24 cellular contexts compared by ENCODE assay signal in genomic region chr6:37544530-37544929, GRCh38.
"Had no signal": no experiment of that assay in that cellular context is flagged by ENCODE, and none has a peak within 500 bp of the region (broad histone marks: within the 10 kb centered on the region; RNA-seq: fewer than 3 reads in every experiment).

No MANE protein-coding gene starts in this region.

- H3K27ac Mint-ChIP-seq: activated T-cell treated with anti-CD3 and anti-CD28 coated beads, Interleukin-2, amount 50 U/mL, for 72 hours; dendritic cell treated with granulocyte-macrophage colony-stimulating factor and Interleukin-4, amounts not matched to agents 40 ng/mL and 50 ng/mL, for 4 days; T-helper 1 cell treated with Interleukin-12 subunit alpha and Interleukin-12 subunit beta and Interleukin-4 antibody, amounts not matched to agents 30 μg/mL and 1 μg/mL, for 36 hours had no signal

- H3K4me3 ChIP-seq: hepatocyte, lower lobe of right lung, pancreas, transverse colon had no signal

- H3K9me3 ChIP-seq: lower lobe of right lung, neutrophil, pancreas, transverse colon had no signal

- DNase-seq: activated CD4-positive, alpha-beta T cell treated with anti-CD3 and anti-CD28 coated beads for 4 hours; activated CD4-positive, alpha-beta T cell treated with anti-CD3 and anti-CD28 coated beads, Interleukin-2, amount 50 U/mL, for 48 hours; activated CD4-positive, CD25-positive, alpha-beta regulatory T cell; activated effector memory CD4-positive, alpha-beta T cell treated with anti-CD3 and anti-CD28 coated beads, Interleukin-2, amount 50 U/mL, for 16 hours; activated naive CD4-positive, alpha-beta T cell treated with anti-CD3 and anti-CD28 coated beads, Interleukin-2, amount 50 U/mL, for 16 hours; activated T-cell treated with anti-CD3 and anti-CD28 coated beads, Interleukin-2, amount 50 U/mL, for 72 hours; aorta; brain microvascular endothelial cell; caudate nucleus; effector CD4-positive, alpha-beta T cell; erythroblast; foreskin fibroblast; immature natural killer cell; lower lobe of right lung; natural killer cell; pancreas; right cardiac atrium; stimulated activated CD4-positive, alpha-beta T cell treated with anti-CD3 and anti-CD28 coated beads, Interleukin-4, amount 100 ng/mL, for 4 hours; transverse colon had no signal

- H3K4me3 Mint-ChIP-seq: activated T-cell treated with anti-CD3 and anti-CD28 coated beads, Interleukin-2, amount 50 U/mL, for 72 hours; dendritic cell treated with granulocyte-macrophage colony-stimulating factor and Interleukin-4, amounts not matched to agents 40 ng/mL and 50 ng/mL, for 4 days; immature natural killer cell; natural killer cell; T-helper 1 cell treated with Interleukin-12 subunit alpha and Interleukin-12 subunit beta and Interleukin-4 antibody, amounts not matched to agents 30 μg/mL and 1 μg/mL, for 36 hours had no signal

- H3K36me3 ChIP-seq: brain microvascular endothelial cell, lower lobe of right lung, neutrophil, pancreas, transverse colon had no signal

- ATAC-seq: activated T-cell treated with anti-CD3 and anti-CD28 coated beads, Interleukin-2, amount 50 U/mL, for 72 hours; left lobe of liver; lower lobe of right lung; natural killer cell; pancreas; right cardiac atrium had no signal

- H3K27me3 ChIP-seq: brain microvascular endothelial cell, hepatocyte, pancreas had no signal

- H3K4me1 ChIP-seq: lower lobe of right lung, pancreas, transverse colon had no signal

- H3K9me3 Mint-ChIP-seq: activated T-cell treated with anti-CD3 and anti-CD28 coated beads, Interleukin-2, amount 50 U/mL, for 72 hours; dendritic cell treated with granulocyte-macrophage colony-stimulating factor and Interleukin-4, amounts not matched to agents 40 ng/mL and 50 ng/mL, for 4 days; natural killer cell; T-helper 1 cell treated with Interleukin-12 subunit alpha and Interleukin-12 subunit beta and Interleukin-4 antibody, amounts not matched to agents 30 μg/mL and 1 μg/mL, for 36 hours had no signal

- H3K27ac ChIP-seq: brain microvascular endothelial cell, hepatocyte, lower lobe of right lung, neutrophil, pancreas, transverse colon had no signal

- H3K36me3 Mint-ChIP-seq: immature natural killer cell, natural killer cell had no signal
